ENCODE assay signal across 1 cellular context in the genomic region with DNA sequence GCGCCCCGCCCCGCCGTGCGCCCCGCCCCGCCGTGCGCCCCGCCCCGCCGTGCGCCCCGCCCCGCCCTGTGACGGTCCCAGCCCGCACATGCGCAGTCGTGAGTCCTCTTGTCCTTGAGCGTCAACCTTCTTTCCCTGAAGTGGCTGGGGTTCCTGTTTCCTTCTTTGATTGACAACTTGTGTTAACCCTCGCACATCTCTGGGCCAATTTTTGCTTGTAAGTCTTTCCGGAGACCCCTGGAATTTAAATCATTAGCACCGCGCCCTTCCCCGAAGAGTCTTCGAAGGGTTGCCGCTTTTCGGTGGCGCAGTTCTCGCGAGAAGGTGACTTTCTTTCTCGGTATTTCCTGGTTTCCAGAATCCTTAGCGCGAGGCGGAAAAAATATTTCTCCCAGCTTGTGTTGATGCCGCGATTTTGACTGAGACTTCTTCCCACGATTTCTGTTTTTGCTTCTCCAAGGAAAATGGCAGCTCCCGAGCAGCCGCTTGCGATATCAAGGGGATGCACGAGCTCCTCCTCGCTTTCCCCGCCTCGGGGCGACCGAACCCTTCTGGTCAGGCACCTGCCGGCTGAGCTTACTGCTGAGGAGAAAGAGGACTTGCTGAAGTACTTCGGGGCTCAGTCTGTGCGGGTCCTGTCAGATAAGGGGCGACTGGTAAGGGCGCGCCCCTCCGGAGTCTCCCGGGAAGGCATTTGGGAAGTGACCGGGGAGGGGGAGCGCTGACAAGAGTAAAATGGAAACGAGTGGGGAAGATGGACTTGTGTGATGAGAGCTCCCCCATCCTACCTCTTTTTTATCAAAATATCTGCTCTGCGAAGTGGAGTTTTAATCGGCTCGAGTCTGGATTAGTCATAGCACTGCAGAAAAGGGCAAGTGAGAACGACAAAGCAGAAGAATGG.
A peak's percentile ranks its signal among the peaks of the same experiment; 100 is the strongest.
TF ChIP-seq lines count a peak whose summit lies in the region.

A gene with protein sequence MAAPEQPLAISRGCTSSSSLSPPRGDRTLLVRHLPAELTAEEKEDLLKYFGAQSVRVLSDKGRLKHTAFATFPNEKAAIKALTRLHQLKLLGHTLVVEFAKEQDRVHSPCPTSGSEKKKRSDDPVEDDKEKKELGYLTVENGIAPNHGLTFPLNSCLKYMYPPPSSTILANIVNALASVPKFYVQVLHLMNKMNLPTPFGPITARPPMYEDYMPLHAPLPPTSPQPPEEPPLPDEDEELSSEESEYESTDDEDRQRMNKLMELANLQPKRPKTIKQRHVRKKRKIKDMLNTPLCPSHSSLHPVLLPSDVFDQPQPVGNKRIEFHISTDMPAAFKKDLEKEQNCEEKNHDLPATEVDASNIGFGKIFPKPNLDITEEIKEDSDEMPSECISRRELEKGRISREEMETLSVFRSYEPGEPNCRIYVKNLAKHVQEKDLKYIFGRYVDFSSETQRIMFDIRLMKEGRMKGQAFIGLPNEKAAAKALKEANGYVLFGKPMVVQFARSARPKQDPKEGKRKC (plus strand): TSS at position 93 of the 901 bp plus-strand sequence. CDS start 372 bp downstream, at position 465.

TF ChIP-seq in HepG2, 621 proteins besides CTCF, POLR2A, EP300 and RAD21 (continued from another document and continues in another):
- TF ChIP-seq, protein P1, sequence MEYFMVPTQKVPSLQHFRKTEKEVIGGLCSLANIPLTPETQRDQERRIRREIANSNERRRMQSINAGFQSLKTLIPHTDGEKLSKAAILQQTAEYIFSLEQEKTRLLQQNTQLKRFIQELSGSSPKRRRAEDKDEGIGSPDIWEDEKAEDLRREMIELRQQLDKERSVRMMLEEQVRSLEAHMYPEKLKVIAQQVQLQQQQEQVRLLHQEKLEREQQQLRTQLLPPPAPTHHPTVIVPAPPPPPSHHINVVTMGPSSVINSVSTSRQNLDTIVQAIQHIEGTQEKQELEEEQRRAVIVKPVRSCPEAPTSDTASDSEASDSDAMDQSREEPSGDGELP (IDR thresholded peaks at IDR 0.05; ENCODE audit: borderline replicate concordance, low read depth): no peak
- TF ChIP-seq, protein P2, sequence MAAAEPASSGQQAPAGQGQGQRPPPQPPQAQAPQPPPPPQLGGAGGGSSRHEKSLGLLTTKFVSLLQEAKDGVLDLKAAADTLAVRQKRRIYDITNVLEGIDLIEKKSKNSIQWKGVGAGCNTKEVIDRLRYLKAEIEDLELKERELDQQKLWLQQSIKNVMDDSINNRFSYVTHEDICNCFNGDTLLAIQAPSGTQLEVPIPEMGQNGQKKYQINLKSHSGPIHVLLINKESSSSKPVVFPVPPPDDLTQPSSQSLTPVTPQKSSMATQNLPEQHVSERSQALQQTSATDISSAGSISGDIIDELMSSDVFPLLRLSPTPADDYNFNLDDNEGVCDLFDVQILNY (CRISPR knock-in tag; conservative IDR thresholded peaks at IDR 0.05): no peak
- TF ChIP-seq FOXP1 (IDR thresholded peaks at IDR 0.05): no peak
- TF ChIP-seq FOXP1 (CRISPR knock-in tag; IDR thresholded peaks at IDR 0.05): no peak
- TF ChIP-seq, protein P3, sequence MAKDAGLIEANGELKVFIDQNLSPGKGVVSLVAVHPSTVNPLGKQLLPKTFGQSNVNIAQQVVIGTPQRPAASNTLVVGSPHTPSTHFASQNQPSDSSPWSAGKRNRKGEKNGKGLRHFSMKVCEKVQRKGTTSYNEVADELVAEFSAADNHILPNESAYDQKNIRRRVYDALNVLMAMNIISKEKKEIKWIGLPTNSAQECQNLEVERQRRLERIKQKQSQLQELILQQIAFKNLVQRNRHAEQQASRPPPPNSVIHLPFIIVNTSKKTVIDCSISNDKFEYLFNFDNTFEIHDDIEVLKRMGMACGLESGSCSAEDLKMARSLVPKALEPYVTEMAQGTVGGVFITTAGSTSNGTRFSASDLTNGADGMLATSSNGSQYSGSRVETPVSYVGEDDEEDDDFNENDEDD (CRISPR knock-in tag; IDR thresholded peaks at IDR 0.05; ENCODE audit: borderline replicate concordance): peak; percentile 81; the same call in 1 of the 2 replicates
- no peak for TF ChIP-seq ZNF839 (CRISPR knock-in tag; IDR thresholded peaks at IDR 0.05; ENCODE audit: borderline replicate concordance)
- TF ChIP-seq SIN3B (IDR thresholded peaks at IDR 0.05; ENCODE audit: low read length): 0 out of 2 replicates have a peak, but pooled peaks have one; percentile 16
- TF ChIP-seq, protein P4, sequence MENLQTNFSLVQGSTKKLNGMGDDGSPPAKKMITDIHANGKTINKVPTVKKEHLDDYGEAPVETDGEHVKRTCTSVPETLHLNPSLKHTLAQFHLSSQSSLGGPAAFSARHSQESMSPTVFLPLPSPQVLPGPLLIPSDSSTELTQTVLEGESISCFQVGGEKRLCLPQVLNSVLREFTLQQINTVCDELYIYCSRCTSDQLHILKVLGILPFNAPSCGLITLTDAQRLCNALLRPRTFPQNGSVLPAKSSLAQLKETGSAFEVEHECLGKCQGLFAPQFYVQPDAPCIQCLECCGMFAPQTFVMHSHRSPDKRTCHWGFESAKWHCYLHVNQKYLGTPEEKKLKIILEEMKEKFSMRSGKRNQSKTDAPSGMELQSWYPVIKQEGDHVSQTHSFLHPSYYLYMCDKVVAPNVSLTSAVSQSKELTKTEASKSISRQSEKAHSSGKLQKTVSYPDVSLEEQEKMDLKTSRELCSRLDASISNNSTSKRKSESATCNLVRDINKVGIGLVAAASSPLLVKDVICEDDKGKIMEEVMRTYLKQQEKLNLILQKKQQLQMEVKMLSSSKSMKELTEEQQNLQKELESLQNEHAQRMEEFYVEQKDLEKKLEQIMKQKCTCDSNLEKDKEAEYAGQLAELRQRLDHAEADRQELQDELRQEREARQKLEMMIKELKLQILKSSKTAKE (CRISPR knock-in tag; IDR thresholded peaks at IDR 0.05; ENCODE audit: borderline replicate concordance): no peak
- TF ChIP-seq, protein P5, sequence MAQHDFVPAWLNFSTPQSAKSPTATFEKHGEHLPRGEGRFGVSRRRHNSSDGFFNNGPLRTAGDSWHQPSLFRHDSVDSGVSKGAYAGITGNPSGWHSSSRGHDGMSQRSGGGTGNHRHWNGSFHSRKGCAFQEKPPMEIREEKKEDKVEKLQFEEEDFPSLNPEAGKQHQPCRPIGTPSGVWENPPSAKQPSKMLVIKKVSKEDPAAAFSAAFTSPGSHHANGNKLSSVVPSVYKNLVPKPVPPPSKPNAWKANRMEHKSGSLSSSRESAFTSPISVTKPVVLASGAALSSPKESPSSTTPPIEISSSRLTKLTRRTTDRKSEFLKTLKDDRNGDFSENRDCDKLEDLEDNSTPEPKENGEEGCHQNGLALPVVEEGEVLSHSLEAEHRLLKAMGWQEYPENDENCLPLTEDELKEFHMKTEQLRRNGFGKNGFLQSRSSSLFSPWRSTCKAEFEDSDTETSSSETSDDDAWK (CRISPR knock-in tag; IDR thresholded peaks at IDR 0.05): no peak
- TF ChIP-seq, protein P6, sequence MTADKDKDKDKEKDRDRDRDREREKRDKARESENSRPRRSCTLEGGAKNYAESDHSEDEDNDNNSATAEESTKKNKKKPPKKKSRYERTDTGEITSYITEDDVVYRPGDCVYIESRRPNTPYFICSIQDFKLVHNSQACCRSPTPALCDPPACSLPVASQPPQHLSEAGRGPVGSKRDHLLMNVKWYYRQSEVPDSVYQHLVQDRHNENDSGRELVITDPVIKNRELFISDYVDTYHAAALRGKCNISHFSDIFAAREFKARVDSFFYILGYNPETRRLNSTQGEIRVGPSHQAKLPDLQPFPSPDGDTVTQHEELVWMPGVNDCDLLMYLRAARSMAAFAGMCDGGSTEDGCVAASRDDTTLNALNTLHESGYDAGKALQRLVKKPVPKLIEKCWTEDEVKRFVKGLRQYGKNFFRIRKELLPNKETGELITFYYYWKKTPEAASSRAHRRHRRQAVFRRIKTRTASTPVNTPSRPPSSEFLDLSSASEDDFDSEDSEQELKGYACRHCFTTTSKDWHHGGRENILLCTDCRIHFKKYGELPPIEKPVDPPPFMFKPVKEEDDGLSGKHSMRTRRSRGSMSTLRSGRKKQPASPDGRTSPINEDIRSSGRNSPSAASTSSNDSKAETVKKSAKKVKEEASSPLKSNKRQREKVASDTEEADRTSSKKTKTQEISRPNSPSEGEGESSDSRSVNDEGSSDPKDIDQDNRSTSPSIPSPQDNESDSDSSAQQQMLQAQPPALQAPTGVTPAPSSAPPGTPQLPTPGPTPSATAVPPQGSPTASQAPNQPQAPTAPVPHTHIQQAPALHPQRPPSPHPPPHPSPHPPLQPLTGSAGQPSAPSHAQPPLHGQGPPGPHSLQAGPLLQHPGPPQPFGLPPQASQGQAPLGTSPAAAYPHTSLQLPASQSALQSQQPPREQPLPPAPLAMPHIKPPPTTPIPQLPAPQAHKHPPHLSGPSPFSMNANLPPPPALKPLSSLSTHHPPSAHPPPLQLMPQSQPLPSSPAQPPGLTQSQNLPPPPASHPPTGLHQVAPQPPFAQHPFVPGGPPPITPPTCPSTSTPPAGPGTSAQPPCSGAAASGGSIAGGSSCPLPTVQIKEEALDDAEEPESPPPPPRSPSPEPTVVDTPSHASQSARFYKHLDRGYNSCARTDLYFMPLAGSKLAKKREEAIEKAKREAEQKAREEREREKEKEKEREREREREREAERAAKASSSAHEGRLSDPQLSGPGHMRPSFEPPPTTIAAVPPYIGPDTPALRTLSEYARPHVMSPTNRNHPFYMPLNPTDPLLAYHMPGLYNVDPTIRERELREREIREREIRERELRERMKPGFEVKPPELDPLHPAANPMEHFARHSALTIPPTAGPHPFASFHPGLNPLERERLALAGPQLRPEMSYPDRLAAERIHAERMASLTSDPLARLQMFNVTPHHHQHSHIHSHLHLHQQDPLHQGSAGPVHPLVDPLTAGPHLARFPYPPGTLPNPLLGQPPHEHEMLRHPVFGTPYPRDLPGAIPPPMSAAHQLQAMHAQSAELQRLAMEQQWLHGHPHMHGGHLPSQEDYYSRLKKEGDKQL (CRISPR knock-in tag; IDR thresholded peaks at IDR 0.05; ENCODE audit: low read depth): no peak
- TF ChIP-seq ZNF816 (CRISPR knock-in tag; IDR thresholded peaks at IDR 0.05; ENCODE audit: borderline replicate concordance): 0 out of 2 replicates have a peak, but pooled peaks have one; percentile 48
- TF ChIP-seq, protein P7, sequence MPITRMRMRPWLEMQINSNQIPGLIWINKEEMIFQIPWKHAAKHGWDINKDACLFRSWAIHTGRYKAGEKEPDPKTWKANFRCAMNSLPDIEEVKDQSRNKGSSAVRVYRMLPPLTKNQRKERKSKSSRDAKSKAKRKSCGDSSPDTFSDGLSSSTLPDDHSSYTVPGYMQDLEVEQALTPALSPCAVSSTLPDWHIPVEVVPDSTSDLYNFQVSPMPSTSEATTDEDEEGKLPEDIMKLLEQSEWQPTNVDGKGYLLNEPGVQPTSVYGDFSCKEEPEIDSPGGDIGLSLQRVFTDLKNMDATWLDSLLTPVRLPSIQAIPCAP (CRISPR knock-in tag; IDR thresholded peaks at IDR 0.05; ENCODE audit: low read depth): no peak
- TF ChIP-seq ZBTB20 (CRISPR knock-in tag; IDR thresholded peaks at IDR 0.05; ENCODE audit: borderline replicate concordance, low read depth): peak; percentile 21; the same call in 1 of the 2 replicates
- no peak for TF ChIP-seq ZNF441 (CRISPR knock-in tag; IDR thresholded peaks at IDR 0.05; ENCODE audit: borderline replicate concordance)
- TF ChIP-seq SALL1 (CRISPR knock-in tag; IDR thresholded peaks at IDR 0.05): peak; percentile 55; the same call in 1 of the 2 replicates
- TF ChIP-seq AHR (CRISPR knock-in tag; IDR thresholded peaks at IDR 0.05): no peak
- TF ChIP-seq, protein P8, sequence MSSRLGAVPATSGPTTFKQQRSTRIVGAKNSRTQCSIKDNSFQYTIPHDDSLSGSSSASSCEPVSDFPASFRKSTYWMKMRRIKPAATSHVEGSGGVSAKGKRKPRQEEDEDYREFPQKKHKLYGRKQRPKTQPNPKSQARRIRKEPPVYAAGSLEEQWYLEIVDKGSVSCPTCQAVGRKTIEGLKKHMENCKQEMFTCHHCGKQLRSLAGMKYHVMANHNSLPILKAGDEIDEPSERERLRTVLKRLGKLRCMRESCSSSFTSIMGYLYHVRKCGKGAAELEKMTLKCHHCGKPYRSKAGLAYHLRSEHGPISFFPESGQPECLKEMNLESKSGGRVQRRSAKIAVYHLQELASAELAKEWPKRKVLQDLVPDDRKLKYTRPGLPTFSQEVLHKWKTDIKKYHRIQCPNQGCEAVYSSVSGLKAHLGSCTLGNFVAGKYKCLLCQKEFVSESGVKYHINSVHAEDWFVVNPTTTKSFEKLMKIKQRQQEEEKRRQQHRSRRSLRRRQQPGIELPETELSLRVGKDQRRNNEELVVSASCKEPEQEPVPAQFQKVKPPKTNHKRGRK (CRISPR knock-in tag; IDR thresholded peaks at IDR 0.05): no peak
- TF ChIP-seq NCOA5 (CRISPR knock-in tag; IDR thresholded peaks at IDR 0.05): no peak
- TF ChIP-seq, protein P9, sequence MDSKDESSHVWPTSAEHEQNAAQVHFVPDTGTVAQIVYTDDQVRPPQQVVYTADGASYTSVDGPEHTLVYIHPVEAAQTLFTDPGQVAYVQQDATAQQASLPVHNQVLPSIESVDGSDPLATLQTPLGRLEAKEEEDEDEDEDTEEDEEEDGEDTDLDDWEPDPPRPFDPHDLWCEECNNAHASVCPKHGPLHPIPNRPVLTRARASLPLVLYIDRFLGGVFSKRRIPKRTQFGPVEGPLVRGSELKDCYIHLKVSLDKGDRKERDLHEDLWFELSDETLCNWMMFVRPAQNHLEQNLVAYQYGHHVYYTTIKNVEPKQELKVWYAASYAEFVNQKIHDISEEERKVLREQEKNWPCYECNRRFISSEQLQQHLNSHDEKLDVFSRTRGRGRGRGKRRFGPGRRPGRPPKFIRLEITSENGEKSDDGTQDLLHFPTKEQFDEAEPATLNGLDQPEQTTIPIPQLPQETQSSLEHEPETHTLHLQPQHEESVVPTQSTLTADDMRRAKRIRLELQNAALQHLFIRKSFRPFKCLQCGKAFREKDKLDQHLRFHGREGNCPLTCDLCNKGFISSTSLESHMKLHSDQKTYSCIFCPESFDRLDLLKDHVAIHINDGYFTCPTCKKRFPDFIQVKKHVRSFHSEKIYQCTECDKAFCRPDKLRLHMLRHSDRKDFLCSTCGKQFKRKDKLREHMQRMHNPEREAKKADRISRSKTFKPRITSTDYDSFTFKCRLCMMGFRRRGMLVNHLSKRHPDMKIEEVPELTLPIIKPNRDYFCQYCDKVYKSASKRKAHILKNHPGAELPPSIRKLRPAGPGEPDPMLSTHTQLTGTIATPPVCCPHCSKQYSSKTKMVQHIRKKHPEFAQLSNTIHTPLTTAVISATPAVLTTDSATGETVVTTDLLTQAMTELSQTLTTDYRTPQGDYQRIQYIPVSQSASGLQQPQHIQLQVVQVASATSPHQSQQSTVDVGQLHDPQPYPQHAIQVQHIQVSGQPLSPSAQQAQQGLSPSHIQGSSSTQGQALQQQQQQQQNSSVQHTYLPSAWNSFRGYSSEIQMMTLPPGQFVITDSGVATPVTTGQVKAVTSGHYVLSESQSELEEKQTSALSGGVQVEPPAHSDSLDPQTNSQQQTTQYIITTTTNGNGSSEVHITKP (CRISPR knock-in tag; IDR thresholded peaks at IDR 0.05; ENCODE audit: low read depth): no peak; the same call in 1 of the 2 replicates
- TF ChIP-seq, protein P10, sequence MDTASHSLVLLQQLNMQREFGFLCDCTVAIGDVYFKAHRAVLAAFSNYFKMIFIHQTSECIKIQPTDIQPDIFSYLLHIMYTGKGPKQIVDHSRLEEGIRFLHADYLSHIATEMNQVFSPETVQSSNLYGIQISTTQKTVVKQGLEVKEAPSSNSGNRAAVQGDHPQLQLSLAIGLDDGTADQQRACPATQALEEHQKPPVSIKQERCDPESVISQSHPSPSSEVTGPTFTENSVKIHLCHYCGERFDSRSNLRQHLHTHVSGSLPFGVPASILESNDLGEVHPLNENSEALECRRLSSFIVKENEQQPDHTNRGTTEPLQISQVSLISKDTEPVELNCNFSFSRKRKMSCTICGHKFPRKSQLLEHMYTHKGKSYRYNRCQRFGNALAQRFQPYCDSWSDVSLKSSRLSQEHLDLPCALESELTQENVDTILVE (CRISPR knock-in tag; IDR thresholded peaks at IDR 0.05): peak; percentile 37; the same call in 1 of the 2 replicates
- no peak for TF ChIP-seq RXRA (CRISPR knock-in tag; IDR thresholded peaks at IDR 0.05)
- TF ChIP-seq ZNF282 (IDR thresholded peaks at IDR 0.05; ENCODE audit: partially characterized antibody): no peak
- TF ChIP-seq IKZF4 (CRISPR knock-in tag; IDR thresholded peaks at IDR 0.05; ENCODE audit: borderline replicate concordance, low read depth, not compliant biosample characterization): no peak
- TF ChIP-seq SNAI1 (CRISPR knock-in tag; IDR thresholded peaks at IDR 0.05; ENCODE audit: borderline replicate concordance): no peak
- TF ChIP-seq RBM39 (IDR thresholded peaks at IDR 0.05; ENCODE audit: low read depth, low read length, poor library complexity, severe bottlenecking): peak; percentile 32
- peak; percentile 63 for TF ChIP-seq POLR2AphosphoS5 (IDR thresholded peaks at IDR 0.05; ENCODE audit: low read depth, low read length)
